ENCODE assay signal across 1 cellular context in the genomic region with DNA sequence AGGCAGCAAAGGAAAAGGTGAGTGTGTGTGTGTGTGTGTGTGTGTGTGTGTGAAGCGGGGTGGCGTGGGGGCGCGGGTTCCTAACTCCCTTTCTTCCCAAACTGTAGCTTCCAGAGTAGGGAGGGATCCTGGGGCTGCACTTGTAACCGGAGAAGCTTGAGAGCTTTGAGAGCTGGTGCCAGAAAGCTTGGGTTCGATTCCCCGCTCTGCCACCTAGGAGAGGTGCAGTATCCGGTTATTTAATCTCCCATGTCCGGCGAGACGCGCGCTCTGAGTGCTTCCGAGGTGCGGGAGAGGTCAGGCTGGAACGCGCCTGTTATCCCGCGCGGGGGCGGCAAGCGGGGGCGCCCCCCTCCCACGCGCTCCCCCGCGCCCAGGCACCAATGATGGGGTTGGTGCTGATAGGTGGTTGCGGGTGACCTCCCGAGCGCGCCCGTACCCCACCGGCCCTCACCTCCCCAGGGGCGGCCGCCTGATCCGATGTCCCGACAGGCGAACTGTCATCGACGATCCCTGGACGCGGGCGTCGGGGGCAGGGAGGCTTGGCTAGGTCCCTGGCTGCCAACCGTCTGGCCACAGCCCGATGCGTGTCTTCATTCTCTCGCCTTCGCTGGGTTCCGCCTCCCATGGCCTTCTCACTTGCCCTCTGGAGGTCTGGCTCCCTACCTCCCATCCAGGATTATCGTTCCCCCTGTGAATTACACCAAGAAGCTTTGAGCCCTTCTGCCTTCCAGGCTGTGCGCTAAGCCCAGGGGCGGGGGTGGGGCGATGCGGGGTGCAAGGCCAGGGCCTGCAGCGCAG.
TF ChIP-seq lines count a peak whose summit lies in the region.

No MANE protein-coding gene starts in this region.

TF ChIP-seq in HepG2, 621 proteins besides CTCF, POLR2A, EP300 and RAD21:
- no peak for TF ChIP-seq FOXO4 (CRISPR knock-in tag; conservative IDR thresholded peaks at IDR 0.05)
- no peak for TF ChIP-seq RARA (CRISPR knock-in tag; IDR thresholded peaks at IDR 0.05)
- TF ChIP-seq ZNF18 (CRISPR knock-in tag; IDR thresholded peaks at IDR 0.05; ENCODE audit: insufficient replicate concordance) = no peak
- no peak for TF ChIP-seq ATF7 (IDR thresholded peaks at IDR 0.05)
- TF ChIP-seq ATF7 (CRISPR knock-in tag; IDR thresholded peaks at IDR 0.05) = no peak
- no peak for TF ChIP-seq THAP11 (CRISPR knock-in tag; IDR thresholded peaks at IDR 0.05)
- TF ChIP-seq ZNF512B (CRISPR knock-in tag; IDR thresholded peaks at IDR 0.05; ENCODE audit: borderline replicate concordance) = no peak
- TF ChIP-seq ZNF672 (CRISPR knock-in tag; IDR thresholded peaks at IDR 0.05) = no peak
- TF ChIP-seq CCAR2 (optimal IDR thresholded peaks at IDR 0.05; ENCODE audit: low read depth, low read length) = no peak
- no peak for TF ChIP-seq SALL1 (CRISPR knock-in tag; IDR thresholded peaks at IDR 0.05)
- no peak for TF ChIP-seq ARID4A (CRISPR knock-in tag; IDR thresholded peaks at IDR 0.05; ENCODE audit: borderline replicate concordance)
- no peak for TF ChIP-seq ZNF616 (CRISPR knock-in tag; IDR thresholded peaks at IDR 0.05; ENCODE audit: low read depth)
- TF ChIP-seq, protein P1, sequence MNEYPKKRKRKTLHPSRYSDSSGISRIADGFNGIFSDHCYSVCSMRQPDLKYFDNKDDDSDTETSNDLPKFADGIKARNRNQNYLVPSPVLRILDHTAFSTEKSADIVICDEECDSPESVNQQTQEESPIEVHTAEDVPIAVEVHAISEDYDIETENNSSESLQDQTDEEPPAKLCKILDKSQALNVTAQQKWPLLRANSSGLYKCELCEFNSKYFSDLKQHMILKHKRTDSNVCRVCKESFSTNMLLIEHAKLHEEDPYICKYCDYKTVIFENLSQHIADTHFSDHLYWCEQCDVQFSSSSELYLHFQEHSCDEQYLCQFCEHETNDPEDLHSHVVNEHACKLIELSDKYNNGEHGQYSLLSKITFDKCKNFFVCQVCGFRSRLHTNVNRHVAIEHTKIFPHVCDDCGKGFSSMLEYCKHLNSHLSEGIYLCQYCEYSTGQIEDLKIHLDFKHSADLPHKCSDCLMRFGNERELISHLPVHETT (CRISPR knock-in tag; conservative IDR thresholded peaks at IDR 0.05) = no peak
- TF ChIP-seq HOMEZ (CRISPR knock-in tag; IDR thresholded peaks at IDR 0.05; ENCODE audit: low read depth) = no peak
- TF ChIP-seq, protein P2, sequence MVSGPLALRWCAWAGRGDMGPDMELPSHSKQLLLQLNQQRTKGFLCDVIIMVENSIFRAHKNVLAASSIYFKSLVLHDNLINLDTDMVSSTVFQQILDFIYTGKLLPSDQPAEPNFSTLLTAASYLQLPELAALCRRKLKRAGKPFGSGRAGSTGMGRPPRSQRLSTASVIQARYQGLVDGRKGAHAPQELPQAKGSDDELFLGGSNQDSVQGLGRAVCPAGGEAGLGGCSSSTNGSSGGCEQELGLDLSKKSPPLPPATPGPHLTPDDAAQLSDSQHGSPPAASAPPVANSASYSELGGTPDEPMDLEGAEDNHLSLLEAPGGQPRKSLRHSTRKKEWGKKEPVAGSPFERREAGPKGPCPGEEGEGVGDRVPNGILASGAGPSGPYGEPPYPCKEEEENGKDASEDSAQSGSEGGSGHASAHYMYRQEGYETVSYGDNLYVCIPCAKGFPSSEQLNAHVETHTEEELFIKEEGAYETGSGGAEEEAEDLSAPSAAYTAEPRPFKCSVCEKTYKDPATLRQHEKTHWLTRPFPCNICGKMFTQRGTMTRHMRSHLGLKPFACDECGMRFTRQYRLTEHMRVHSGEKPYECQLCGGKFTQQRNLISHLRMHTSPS (CRISPR knock-in tag; IDR thresholded peaks at IDR 0.05; ENCODE audit: low read depth) = no peak
